Comparison of ENCODE assay signal across 1 cellular context in the genomic region with DNA sequence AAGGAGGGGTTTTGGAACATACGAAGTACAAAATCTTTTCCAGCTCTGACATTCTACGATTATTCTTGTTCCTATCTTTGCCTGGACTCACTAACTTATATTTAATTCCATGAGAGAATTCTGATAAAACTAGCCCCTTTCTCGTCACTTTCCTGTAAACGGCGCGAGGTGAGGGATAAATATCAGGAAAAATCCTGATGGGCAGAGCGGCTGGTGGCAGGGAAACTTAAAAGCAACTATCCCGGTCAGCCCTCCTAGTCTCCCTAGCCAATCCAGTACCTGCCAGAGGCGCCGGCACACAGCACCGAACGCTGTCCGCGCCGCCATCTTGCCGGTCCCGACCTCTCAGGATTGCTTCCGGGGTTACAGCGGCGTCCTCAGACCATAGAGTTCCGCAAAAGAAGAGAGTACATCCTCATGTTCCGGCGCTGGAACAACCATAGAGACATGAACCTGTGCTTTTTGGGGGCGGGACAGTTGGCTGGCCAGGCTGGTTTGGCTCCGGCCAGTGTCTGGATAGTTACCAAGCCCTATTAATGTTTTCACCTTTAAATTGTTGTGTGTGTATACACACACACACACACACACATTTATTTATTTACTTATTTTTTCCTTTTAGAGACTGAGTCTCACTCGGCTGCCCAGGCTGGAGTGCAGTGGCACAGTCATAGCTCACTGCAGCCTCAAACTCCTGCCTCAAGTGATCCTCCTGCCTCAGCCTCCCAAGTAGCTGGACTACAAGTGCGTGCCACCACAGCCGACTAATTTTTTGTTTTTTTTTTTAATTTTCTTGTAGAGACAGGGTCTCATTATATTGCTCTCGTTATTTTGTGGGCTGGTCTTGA.
TF ChIP-seq lines count a peak whose summit lies in the region.

A gene (minus strand): TSS at position 339 of the 845 bp plus-strand sequence. CDS start 12 bp downstream, at position 327.

TF ChIP-seq in HepG2, 621 proteins besides CTCF, POLR2A, EP300 and RAD21 (continued from another document and continues in another):
- no peak for TF ChIP-seq ZNF432 (CRISPR knock-in tag; IDR thresholded peaks at IDR 0.05; ENCODE audit: borderline replicate concordance)
- peak; percentile 85; the same call in 1 of the 2 replicates for TF ChIP-seq ZNF234 (CRISPR knock-in tag; conservative IDR thresholded peaks at IDR 0.05)
- peak; percentile 33; the same call in 1 of the 2 replicates for TF ChIP-seq TBX2 (CRISPR knock-in tag; IDR thresholded peaks at IDR 0.05; ENCODE audit: borderline replicate concordance)
- TF ChIP-seq ZFP37 (CRISPR knock-in tag; IDR thresholded peaks at IDR 0.05; ENCODE audit: borderline replicate concordance) = no peak
- TF ChIP-seq, protein P1, sequence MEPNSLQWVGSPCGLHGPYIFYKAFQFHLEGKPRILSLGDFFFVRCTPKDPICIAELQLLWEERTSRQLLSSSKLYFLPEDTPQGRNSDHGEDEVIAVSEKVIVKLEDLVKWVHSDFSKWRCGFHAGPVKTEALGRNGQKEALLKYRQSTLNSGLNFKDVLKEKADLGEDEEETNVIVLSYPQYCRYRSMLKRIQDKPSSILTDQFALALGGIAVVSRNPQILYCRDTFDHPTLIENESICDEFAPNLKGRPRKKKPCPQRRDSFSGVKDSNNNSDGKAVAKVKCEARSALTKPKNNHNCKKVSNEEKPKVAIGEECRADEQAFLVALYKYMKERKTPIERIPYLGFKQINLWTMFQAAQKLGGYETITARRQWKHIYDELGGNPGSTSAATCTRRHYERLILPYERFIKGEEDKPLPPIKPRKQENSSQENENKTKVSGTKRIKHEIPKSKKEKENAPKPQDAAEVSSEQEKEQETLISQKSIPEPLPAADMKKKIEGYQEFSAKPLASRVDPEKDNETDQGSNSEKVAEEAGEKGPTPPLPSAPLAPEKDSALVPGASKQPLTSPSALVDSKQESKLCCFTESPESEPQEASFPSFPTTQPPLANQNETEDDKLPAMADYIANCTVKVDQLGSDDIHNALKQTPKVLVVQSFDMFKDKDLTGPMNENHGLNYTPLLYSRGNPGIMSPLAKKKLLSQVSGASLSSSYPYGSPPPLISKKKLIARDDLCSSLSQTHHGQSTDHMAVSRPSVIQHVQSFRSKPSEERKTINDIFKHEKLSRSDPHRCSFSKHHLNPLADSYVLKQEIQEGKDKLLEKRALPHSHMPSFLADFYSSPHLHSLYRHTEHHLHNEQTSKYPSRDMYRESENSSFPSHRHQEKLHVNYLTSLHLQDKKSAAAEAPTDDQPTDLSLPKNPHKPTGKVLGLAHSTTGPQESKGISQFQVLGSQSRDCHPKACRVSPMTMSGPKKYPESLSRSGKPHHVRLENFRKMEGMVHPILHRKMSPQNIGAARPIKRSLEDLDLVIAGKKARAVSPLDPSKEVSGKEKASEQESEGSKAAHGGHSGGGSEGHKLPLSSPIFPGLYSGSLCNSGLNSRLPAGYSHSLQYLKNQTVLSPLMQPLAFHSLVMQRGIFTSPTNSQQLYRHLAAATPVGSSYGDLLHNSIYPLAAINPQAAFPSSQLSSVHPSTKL (CRISPR knock-in tag; IDR thresholded peaks at IDR 0.05) = peak; percentile 75
- no peak for TF ChIP-seq PLRG1 (conservative IDR thresholded peaks at IDR 0.05)
- TF ChIP-seq ADNP (CRISPR knock-in tag; IDR thresholded peaks at IDR 0.05) = peak; percentile 82; the same call in 1 of the 2 replicates
- TF ChIP-seq ZNF430 (CRISPR knock-in tag; IDR thresholded peaks at IDR 0.05) = no peak
- TF ChIP-seq, protein P2, sequence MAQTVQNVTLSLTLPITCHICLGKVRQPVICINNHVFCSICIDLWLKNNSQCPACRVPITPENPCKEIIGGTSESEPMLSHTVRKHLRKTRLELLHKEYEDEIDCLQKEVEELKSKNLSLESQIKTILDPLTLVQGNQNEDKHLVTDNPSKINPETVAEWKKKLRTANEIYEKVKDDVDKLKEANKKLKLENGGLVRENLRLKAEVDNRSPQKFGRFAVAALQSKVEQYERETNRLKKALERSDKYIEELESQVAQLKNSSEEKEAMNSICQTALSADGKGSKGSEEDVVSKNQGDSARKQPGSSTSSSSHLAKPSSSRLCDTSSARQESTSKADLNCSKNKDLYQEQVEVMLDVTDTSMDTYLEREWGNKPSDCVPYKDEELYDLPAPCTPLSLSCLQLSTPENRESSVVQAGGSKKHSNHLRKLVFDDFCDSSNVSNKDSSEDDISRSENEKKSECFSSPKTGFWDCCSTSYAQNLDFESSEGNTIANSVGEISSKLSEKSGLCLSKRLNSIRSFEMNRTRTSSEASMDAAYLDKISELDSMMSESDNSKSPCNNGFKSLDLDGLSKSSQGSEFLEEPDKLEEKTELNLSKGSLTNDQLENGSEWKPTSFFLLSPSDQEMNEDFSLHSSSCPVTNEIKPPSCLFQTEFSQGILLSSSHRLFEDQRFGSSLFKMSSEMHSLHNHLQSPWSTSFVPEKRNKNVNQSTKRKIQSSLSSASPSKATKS (CRISPR knock-in tag; IDR thresholded peaks at IDR 0.05) = 0 out of 2 replicates have a peak, but pooled peaks have one; percentile 84
- TF ChIP-seq SMC3 (IDR thresholded peaks at IDR 0.05; ENCODE audit: low read length) = no peak; the same call in 1 of the 2 replicates
- no peak for TF ChIP-seq MAF1 (CRISPR knock-in tag; IDR thresholded peaks at IDR 0.05; ENCODE audit: borderline replicate concordance)
- 0 out of 2 replicates have a peak, but pooled peaks have one; percentile 26 for TF ChIP-seq ATF7-NPFF (CRISPR knock-in tag; IDR thresholded peaks at IDR 0.05; ENCODE audit: low read depth)
- no peak for TF ChIP-seq CEBPB (IDR thresholded peaks at IDR 0.05; ENCODE audit: borderline replicate concordance, low read depth, low read length)
- peak; percentile 68; the same call in 1 of the 2 replicates for TF ChIP-seq ZNF709 (CRISPR knock-in tag; IDR thresholded peaks at IDR 0.05)
- 0 out of 2 replicates have a peak, but pooled peaks have one; percentile 46 for TF ChIP-seq CAMTA2 (CRISPR knock-in tag; IDR thresholded peaks at IDR 0.05; ENCODE audit: borderline replicate concordance)
- no peak for TF ChIP-seq KLF13 (CRISPR knock-in tag; IDR thresholded peaks at IDR 0.05)
- TF ChIP-seq RNF2 (conservative IDR thresholded peaks at IDR 0.05; ENCODE audit: low read depth) = no peak
- TF ChIP-seq, protein P3, sequence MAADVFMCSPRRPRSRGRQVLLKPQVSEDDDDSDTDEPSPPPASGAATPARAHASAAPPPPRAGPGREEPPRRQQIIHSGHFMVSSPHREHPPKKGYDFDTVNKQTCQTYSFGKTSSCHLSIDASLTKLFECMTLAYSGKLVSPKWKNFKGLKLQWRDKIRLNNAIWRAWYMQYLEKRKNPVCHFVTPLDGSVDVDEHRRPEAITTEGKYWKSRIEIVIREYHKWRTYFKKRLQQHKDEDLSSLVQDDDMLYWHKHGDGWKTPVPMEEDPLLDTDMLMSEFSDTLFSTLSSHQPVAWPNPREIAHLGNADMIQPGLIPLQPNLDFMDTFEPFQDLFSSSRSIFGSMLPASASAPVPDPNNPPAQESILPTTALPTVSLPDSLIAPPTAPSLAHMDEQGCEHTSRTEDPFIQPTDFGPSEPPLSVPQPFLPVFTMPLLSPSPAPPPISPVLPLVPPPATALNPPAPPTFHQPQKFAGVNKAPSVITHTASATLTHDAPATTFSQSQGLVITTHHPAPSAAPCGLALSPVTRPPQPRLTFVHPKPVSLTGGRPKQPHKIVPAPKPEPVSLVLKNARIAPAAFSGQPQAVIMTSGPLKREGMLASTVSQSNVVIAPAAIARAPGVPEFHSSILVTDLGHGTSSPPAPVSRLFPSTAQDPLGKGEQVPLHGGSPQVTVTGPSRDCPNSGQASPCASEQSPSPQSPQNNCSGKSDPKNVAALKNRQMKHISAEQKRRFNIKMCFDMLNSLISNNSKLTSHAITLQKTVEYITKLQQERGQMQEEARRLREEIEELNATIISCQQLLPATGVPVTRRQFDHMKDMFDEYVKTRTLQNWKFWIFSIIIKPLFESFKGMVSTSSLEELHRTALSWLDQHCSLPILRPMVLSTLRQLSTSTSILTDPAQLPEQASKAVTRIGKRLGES (CRISPR knock-in tag; IDR thresholded peaks at IDR 0.05; ENCODE audit: borderline replicate concordance) = no peak
- peak; percentile 65 for TF ChIP-seq NCOA2 (CRISPR knock-in tag; IDR thresholded peaks at IDR 0.05)
- TF ChIP-seq, protein P4, sequence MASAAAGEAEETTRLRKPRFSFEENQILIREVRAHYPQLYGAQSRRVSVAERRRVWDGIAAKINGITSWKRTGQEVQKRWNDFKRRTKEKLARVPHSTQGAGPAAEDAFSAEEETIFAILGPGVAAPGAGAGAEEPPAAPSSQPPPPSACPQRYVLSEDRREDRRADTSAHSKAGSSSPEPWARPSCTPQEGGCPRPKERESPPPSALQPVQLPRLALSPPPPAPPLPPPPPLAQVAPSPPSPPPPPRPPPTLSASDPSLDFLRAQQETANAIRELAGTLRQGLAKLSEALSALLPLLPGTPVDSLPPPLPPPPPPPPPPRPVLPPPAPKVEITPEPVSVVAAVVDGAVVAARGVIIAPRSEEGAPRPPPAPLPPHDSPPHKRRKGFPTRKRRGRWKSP (CRISPR knock-in tag; IDR thresholded peaks at IDR 0.05) = peak; percentile 85
- peak; percentile 95 for TF ChIP-seq ZNF792 (CRISPR knock-in tag; IDR thresholded peaks at IDR 0.05)
- TF ChIP-seq, protein P5, sequence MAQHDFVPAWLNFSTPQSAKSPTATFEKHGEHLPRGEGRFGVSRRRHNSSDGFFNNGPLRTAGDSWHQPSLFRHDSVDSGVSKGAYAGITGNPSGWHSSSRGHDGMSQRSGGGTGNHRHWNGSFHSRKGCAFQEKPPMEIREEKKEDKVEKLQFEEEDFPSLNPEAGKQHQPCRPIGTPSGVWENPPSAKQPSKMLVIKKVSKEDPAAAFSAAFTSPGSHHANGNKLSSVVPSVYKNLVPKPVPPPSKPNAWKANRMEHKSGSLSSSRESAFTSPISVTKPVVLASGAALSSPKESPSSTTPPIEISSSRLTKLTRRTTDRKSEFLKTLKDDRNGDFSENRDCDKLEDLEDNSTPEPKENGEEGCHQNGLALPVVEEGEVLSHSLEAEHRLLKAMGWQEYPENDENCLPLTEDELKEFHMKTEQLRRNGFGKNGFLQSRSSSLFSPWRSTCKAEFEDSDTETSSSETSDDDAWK (CRISPR knock-in tag; IDR thresholded peaks at IDR 0.05) = no peak
- TF ChIP-seq RBM39 (IDR thresholded peaks at IDR 0.05; ENCODE audit: low read depth, low read length, poor library complexity, severe bottlenecking) = no peak
- TF ChIP-seq ZFAT (CRISPR knock-in tag; conservative IDR thresholded peaks at IDR 0.05) = no peak
- no peak for TF ChIP-seq NFE2L2 (IDR thresholded peaks at IDR 0.05; ENCODE audit: low read length)
- TF ChIP-seq, protein P6, sequence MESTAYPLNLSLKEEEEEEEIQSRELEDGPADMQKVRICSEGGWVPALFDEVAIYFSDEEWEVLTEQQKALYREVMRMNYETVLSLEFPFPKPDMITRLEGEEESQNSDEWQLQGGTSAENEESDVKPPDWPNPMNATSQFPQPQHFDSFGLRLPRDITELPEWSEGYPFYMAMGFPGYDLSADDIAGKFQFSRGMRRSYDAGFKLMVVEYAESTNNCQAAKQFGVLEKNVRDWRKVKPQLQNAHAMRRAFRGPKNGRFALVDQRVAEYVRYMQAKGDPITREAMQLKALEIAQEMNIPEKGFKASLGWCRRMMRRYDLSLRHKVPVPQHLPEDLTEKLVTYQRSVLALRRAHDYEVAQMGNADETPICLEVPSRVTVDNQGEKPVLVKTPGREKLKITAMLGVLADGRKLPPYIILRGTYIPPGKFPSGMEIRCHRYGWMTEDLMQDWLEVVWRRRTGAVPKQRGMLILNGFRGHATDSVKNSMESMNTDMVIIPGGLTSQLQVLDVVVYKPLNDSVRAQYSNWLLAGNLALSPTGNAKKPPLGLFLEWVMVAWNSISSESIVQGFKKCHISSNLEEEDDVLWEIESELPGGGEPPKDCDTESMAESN (CRISPR knock-in tag; conservative IDR thresholded peaks at IDR 0.05) = no peak
- TF ChIP-seq, protein P7, sequence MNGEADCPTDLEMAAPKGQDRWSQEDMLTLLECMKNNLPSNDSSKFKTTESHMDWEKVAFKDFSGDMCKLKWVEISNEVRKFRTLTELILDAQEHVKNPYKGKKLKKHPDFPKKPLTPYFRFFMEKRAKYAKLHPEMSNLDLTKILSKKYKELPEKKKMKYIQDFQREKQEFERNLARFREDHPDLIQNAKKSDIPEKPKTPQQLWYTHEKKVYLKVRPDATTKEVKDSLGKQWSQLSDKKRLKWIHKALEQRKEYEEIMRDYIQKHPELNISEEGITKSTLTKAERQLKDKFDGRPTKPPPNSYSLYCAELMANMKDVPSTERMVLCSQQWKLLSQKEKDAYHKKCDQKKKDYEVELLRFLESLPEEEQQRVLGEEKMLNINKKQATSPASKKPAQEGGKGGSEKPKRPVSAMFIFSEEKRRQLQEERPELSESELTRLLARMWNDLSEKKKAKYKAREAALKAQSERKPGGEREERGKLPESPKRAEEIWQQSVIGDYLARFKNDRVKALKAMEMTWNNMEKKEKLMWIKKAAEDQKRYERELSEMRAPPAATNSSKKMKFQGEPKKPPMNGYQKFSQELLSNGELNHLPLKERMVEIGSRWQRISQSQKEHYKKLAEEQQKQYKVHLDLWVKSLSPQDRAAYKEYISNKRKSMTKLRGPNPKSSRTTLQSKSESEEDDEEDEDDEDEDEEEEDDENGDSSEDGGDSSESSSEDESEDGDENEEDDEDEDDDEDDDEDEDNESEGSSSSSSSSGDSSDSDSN (CRISPR knock-in tag; IDR thresholded peaks at IDR 0.05) = peak; percentile 50
- TF ChIP-seq PHF8 (CRISPR knock-in tag; IDR thresholded peaks at IDR 0.05) = peak; percentile 90
- TF ChIP-seq, protein P8, sequence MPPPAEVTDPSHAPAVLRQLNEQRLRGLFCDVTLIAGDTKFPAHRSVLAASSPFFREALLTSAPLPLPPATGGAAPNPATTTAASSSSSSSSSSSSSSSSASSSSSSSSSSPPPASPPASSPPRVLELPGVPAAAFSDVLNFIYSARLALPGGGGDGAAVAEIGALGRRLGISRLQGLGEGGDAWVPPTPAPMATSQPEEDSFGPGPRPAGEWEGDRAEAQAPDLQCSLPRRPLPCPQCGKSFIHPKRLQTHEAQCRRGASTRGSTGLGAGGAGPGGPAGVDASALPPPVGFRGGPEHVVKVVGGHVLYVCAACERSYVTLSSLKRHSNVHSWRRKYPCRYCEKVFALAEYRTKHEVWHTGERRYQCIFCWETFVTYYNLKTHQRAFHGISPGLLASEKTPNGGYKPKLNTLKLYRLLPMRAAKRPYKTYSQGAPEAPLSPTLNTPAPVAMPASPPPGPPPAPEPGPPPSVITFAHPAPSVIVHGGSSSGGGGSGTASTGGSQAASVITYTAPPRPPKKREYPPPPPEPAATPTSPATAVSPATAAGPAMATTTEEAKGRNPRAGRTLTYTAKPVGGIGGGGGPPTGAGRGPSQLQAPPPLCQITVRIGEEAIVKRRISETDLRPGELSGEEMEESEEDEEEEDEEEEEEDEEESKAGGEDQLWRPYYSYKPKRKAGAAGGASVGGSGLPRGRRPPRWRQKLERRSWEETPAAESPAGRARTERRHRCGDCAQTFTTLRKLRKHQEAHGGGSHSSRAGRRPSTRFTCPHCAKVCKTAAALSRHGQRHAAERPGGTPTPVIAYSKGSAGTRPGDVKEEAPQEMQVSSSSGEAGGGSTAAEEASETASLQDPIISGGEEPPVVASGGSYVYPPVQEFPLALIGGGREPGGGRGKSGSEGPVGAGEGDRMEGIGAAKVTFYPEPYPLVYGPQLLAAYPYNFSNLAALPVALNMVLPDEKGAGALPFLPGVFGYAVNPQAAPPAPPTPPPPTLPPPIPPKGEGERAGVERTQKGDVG (CRISPR knock-in tag; IDR thresholded peaks at IDR 0.05; ENCODE audit: borderline replicate concordance) = no peak; the same call in 1 of the 2 replicates
- TF ChIP-seq, protein P9, sequence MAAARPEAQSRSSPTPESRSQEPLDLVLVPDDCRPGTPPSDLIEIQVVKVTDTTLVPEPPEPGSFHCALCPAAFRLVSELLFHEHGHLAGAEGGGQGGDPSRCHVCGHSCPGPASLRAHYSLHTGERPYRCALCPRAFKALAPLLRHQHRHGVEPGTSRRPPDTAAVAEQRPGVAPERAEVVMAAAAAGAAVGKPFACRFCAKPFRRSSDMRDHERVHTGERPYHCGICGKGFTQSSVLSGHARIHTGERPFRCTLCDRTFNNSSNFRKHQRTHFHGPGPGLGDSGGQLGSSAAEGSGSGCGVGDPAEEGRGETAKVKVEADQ (CRISPR knock-in tag; IDR thresholded peaks at IDR 0.05; ENCODE audit: borderline replicate concordance) = no peak; the same call in 1 of the 2 replicates
